10 cellular contexts compared by ENCODE assay signal in the genomic region with DNA sequence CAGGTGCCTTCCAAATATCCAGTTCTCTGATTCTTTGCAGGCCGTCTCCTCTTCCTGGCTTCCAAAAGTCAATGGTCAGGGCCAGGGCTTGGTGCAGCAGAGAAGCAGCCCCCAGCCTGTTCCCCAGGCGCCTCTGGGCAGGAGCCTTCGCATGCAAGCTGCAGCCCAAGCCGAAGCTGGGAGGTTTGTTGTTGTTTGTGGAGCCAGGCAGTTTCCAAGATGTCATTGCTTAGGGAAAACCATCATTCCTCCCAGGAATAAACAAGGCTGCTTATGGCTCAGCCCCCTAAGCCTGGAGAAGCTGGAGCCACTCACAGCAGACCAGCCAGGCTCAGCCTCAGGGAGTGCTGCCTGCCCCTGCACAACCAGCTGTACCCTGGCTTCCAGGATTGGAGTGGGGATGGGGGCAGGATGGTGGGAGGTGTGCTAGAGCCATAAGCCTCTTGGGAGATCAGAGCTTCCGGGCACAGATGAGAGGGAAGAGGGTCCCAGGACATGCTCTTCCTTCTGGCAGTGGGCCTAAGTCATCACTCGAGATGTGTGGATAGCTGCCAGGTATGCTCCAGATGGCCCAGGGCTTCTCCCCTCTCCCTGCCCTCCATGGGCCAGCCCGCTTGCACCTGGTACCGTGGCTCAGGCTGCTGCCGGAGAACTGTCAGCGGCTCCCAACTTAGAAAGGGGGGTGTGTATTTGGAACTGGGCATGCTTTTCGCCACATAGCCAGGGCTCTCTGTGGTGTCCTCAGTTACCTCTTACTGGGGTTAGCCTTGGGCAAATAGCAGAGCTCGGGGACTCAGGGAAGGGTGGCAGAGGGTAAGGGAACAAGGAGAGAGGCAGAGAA.
DNase-seq lines count a peak whose midpoint lies in the region; ATAC-seq and TF ChIP-seq lines count a peak whose summit lies in the region.
"Had no signal": no experiment of that assay in that cellular context is flagged by ENCODE, and none has a peak within 500 bp of the region (broad histone marks: within the 10 kb centered on the region; RNA-seq: fewer than 3 reads in every experiment).

No MANE protein-coding gene starts in this region.

- DNase-seq in NCI-H2081 (lab: John Stamatoyannopoulos, UW) (peak; percentile 22 to 59), NCI-H2081 treated with DMSO at 0.1 percent for 48 hours (lab: John Stamatoyannopoulos, UW) (no peak), SK-N-MC (ENCODE audit: low read depth, low spot score) (no peak), hepatocyte (ENCODE audit: low spot score) (peak; percentile 48), substantia nigra (lab: John Stamatoyannopoulos, UW) (peak in 3 of 49 donors; percentile 22 to 81 (median 27))
- no peak for DNase-seq in stimulated activated CD8-positive, alpha-beta memory T cell treated with anti-CD3 and anti-CD28 coated beads, Interleukin-4, amount 100 ng/mL, for 48 hours
- DNase-seq: nephron progenitor cell had no signal

- H3K9ac ChIP-seq in SK-N-MC (ENCODE audit: insufficient read length), result peak overlapping the region; percentile 45

- peak overlapping the region; percentile 44 for H3K4me2 ChIP-seq in hepatocyte

- no peak overlapping the region for H2AFZ ChIP-seq in hepatocyte

- H3K36me3 ChIP-seq in SK-N-MC (ENCODE audit: insufficient read depth, low read length), result no peaks in the 10 kb centered on the region
- H3K36me3 ChIP-seq in hepatocyte (replicated peaks; ENCODE audit: insufficient read depth, low read depth), result no peaks in the 10 kb centered on the region
- H3K36me3 ChIP-seq: cardiac muscle cell had no signal

- H3K9me3 ChIP-seq in SK-N-MC (ENCODE audit: low read depth, low read length), result no peaks in the 10 kb centered on the region
- H3K9me3 ChIP-seq in hepatocyte (ENCODE audit: low read depth), result no peaks in the 10 kb centered on the region

- H3K4me1 ChIP-seq in hepatocyte (ENCODE audit: insufficient read depth), result peaks cover 43% of the 10 kb centered on the region

- H3K27ac ChIP-seq in SK-N-MC (peak overlapping the region; percentile 96), hepatocyte (peak overlapping the region; percentile 70), substantia nigra (ENCODE audit: low read depth, low read length, poor library complexity, severe bottlenecking) (peak overlapping the region; percentile 40)
- H3K27ac ChIP-seq: cardiac muscle cell had no signal

- peaks cover 30% of the 10 kb centered on the region for H3K79me2 ChIP-seq in hepatocyte

- H3K27me3 ChIP-seq in hepatocyte, result no peaks in the 10 kb centered on the region
- H3K27me3 ChIP-seq: cardiac muscle cell had no signal

- H4K20me1 ChIP-seq in hepatocyte (ENCODE audit: insufficient read depth, poor library complexity, severe bottlenecking), result no peaks in the 10 kb centered on the region

- H3K4me3 ChIP-seq in SK-N-MC, result peak overlapping the region; percentile 20; the same call in 1 of the 2 replicates
- no peak overlapping the region for H3K4me3 ChIP-seq in hepatocyte
- H3K4me3 ChIP-seq: cardiac muscle cell had no signal

- TF ChIP-seq CTCF in hepatocyte (IDR thresholded peaks at IDR 0.05; ENCODE audit: poor library complexity), result no peak

- WGBS in hepatocyte (ENCODE audit: low lambda C conversion rate, missing lambda C conversion rate), result 67% methylated on average over 12 of the region's 12 CpGs

- ATAC-seq in GM19324 (IDR thresholded peaks at IDR 0.05; ENCODE audit: low FRiP score, unreplicated experiment), result no peak
- no peak for ATAC-seq in HG02852 (IDR thresholded peaks at IDR 0.05; ENCODE audit: unreplicated experiment)

- no peaks in the 10 kb centered on the region for H3K9me2 ChIP-seq in hepatocyte (replicated peaks; ENCODE audit: insufficient read depth)

Comparison
In these comparisons a context has a peak if more than half of its experiments do, and no peak if none do; other contexts are left out.
1. DNase-seq: peak in NCI-H2081 (2 of 2) and hepatocyte (single experiment); none in NCI-H2081 treated with DMSO at 0.1 percent for 48 hours (single experiment), SK-N-MC (single experiment) and stimulated activated CD8-positive, alpha-beta memory T cell treated with anti-CD3 and anti-CD28 coated beads, Interleukin-4, amount 100 ng/mL, for 48 hours (single experiment).
2. H3K27ac ChIP-seq: peak in every context shown above with its lines; median percentile 96 in SK-N-MC; 70 in hepatocyte; 40 in substantia nigra.